ENCODE assay signal across 8 cellular contexts in the genomic region with DNA sequence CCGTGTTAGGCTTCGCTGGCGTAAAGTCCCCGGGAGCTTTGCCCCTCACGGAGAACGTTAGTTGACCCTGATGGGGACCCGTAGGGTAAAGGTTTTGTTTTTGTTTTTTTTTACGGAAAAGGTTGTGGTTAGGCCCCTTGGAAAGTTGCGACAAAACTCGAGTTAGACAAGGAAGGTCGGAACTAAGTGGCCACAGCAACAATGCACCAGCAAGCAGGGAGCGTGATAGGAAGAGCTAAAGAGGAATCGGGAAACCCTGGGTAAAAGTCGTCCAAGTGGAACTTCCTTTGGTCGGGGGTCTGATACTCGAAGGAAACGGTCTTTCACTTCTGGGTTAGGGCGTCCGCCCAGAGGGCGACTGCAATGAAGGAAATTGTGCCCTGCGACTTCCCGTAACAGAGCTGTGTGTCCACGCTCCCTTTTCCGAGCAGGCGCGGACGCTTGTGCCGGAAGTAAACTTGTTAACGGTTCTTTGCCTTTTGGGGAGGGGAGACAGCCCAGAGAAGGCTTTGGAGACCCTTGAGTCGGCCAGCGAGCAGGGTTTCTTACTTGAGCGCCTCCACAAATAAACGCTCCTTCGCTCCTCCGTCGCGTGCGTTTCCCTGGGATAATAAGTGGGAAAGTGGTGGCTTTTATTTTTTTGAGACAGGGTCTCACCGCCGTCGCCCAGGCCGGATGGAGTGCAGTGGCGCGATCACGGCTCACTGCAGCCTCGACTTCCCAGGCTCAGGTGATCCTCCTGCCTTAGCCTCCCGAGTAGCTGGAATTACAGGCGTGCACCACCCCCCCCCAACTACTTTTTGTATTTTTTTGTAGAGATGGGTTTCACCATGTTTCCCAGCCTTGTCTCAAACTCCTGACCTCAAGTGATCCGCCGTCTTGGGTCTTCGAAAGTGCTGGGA. TPM values are rescaled to one million over a fixed set of nuclear protein-coding genes. Genes with fewer than 3 reads are reported as not detected.
DNase-seq lines count a peak whose midpoint lies in the region; ATAC-seq, FAIRE-seq and TF ChIP-seq lines count a peak whose summit lies in the region.

No MANE protein-coding gene starts in this region.

- H3K9ac ChIP-seq in keratinocyte (ENCODE audit: control insufficient read depth, extremely low read depth, insufficient read depth, low read length) = peak overlapping the region; percentile 94

- no peak for TF ChIP-seq CTCF in keratinocyte (optimal IDR thresholded peaks at IDR 0.05 in 1 of 3, IDR thresholded peaks at IDR 0.05 in 1 of 3, conservative IDR thresholded peaks at IDR 0.05 in 1 of 3; ENCODE audit: extremely low read depth in 1 of 3, insufficient read depth in 2 of 3, low read length in 3 of 3)

- H3K27me3 Mint-ChIP-seq in central memory CD8-positive, alpha-beta T cell = no peaks in the 10 kb centered on the region

- H2AFZ ChIP-seq in keratinocyte (ENCODE audit: control insufficient read depth, low read length) = peak overlapping the region; percentile 90

- H3K9me1 ChIP-seq in keratinocyte (ENCODE audit: control insufficient read depth, extremely low read depth, insufficient read depth, low read length) = no peaks in the 10 kb centered on the region

- H3K4me1 Mint-ChIP-seq in central memory CD8-positive, alpha-beta T cell = peaks cover 64% of the 10 kb centered on the region

- H3K36me3 Mint-ChIP-seq in central memory CD8-positive, alpha-beta T cell (ENCODE audit: insufficient read depth) = peaks cover 29% of the 10 kb centered on the region

- peak; percentile 26 for FAIRE-seq in keratinocyte (lab: Jason Lieb, UNC)

- peak overlapping the region; percentile 99 for H3K4me2 ChIP-seq in keratinocyte (ENCODE audit: control insufficient read depth, extremely low read depth, insufficient read depth, low read depth, low read length)

- peak overlapping the region; percentile 96 for H3K27ac ChIP-seq in keratinocyte (ENCODE audit: control insufficient read depth, insufficient read depth, low read length)

- no peaks in the 10 kb centered on the region for H3K9me3 Mint-ChIP-seq in central memory CD8-positive, alpha-beta T cell

- H3K4me1 ChIP-seq in keratinocyte (ENCODE audit: control insufficient read depth, extremely low read depth, insufficient read depth, low read length) = peaks cover 19% of the 10 kb centered on the region

- DNase-seq in AG08395 (ENCODE audit: low spot score) = peak; percentile 77
- peak; percentile 92 for DNase-seq in NCI-H345 (lab: John Stamatoyannopoulos, UW)
- DNase-seq in activated CD4-positive, CD25-positive, alpha-beta regulatory T cell (lab: John Stamatoyannopoulos, UW) = peak; percentile 50 to 68 (median 58)
- peak in 1 of 2 donors; percentile 70 for DNase-seq in central memory CD8-positive, alpha-beta T cell (ENCODE audit: low spot score in 2 of 2)
- DNase-seq in keratinocyte (ENCODE audit: low read depth, low spot score) = peak; percentile 50
- DNase-seq in stimulated activated CD4-positive, alpha-beta T cell treated with anti-CD3 and anti-CD28 coated beads, Interleukin-12 subunit alpha, Interleukin-12 subunit beta, amount 100 ng/mL, for 48 hours (ENCODE audit: low read depth in 2 of 3, low spot score in 1 of 3) = peak; percentile 78 to 86 (median 83)

- no peaks in the 10 kb centered on the region for H3K27me3 ChIP-seq in keratinocyte (ENCODE audit: control insufficient read depth, extremely low read depth, insufficient read depth, low read length)

- H3K4me3 Mint-ChIP-seq in central memory CD8-positive, alpha-beta T cell = peak overlapping the region; percentile 96

- no peaks in the 10 kb centered on the region for H3K9me3 ChIP-seq in keratinocyte (ENCODE audit: control insufficient read depth, low read depth, low read length)

- peak overlapping the region; percentile 100 for H3K27ac Mint-ChIP-seq in central memory CD8-positive, alpha-beta T cell (ENCODE audit: low read depth)

- dilution Hi-C loops in keratinocyte (cut with MboI; ENCODE audit: extremely low pct_ligation_motif_present, low sequenced_read_pairs) = no loop called here

- no peaks in the 10 kb centered on the region for H4K20me1 ChIP-seq in keratinocyte (ENCODE audit: control insufficient read depth, extremely low read depth, insufficient read depth, low read length)

- ATAC-seq in GM19023 (IDR thresholded peaks at IDR 0.05; ENCODE audit: unreplicated experiment) (peak; percentile 50), HG03280 (IDR thresholded peaks at IDR 0.05; ENCODE audit: unreplicated experiment) (peak; percentile 47)
- peak; percentile 47 for ATAC-seq in central memory CD8-positive, alpha-beta T cell (replicated peaks; ENCODE audit: extremely low read depth, poor library complexity, severe bottlenecking)

- peaks cover 59% of the 10 kb centered on the region for H3K79me2 ChIP-seq in keratinocyte (ENCODE audit: control insufficient read depth, insufficient read depth, low read length)

- H3K4me3 ChIP-seq in keratinocyte (ENCODE audit: control insufficient read depth in 2 of 3, extremely low read depth in 1 of 3, insufficient read depth in 2 of 3, low read depth in 1 of 3, low read length in 3 of 3) = peak overlapping the region; percentile 84 to 93 (median 90)

- no peaks in the 10 kb centered on the region for H3K36me3 ChIP-seq in keratinocyte (ENCODE audit: control insufficient read depth in 2 of 2, extremely low read depth in 1 of 2, insufficient read depth in 2 of 2, low read length in 2 of 2)

RNA-seq across cellular contexts. Expression of gene CLASP1, which starts 0.6 kb away (rescaled TPM):
- polyA plus RNA-seq in keratinocyte = 11.1 to 16.7 TPM (median 16.3 TPM) in 3 replicates
- 48.7 TPM for polyA plus RNA-seq in keratinocyte (2011; ENCODE audit: low read depth)
- 15.7 and 17.9 TPM in 2 replicates for polyA plus RNA-seq in keratinocyte (2011; cell fraction: cytosol; rRNA removed)
- polyA plus RNA-seq in keratinocyte (2011; cell fraction: nucleus; rRNA removed) = 63.1 and 70.1 TPM in 2 replicates
- 32.7 and 35.1 TPM in 2 replicates for polyA plus RNA-seq in keratinocyte (2012; ENCODE audit: low replicate concordance)
- 49.9 to 95.4 TPM (median 60.2 TPM) in 3 replicates for polyA minus RNA-seq in keratinocyte
- polyA minus RNA-seq in keratinocyte (2011; cell fraction: cytosol; rRNA and poly(A)+ RNA removed) = 23.0 TPM
- 150 and 265 TPM in 2 replicates for polyA minus RNA-seq in keratinocyte (2011; cell fraction: nucleus; rRNA and poly(A)+ RNA removed)
